In the genomic region with DNA sequence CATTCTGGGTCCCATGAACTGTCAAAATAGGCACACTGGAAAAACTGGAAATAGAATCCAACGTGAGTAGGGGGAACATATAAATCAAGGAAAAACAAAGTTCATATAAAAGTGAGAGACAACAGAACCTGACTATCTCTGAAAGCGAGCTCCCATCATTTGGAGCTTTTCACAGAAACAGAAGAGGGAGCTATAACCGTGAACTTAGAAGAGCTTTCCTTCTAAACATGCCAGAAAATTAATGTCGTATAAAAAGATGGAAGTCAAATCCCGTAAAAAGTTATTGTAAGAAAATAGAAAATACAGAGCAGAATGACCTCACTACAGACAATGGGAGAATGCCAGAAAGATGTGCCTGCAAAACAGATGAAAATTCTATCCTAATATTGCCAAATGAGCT, we compare ENCODE assay signal across 19 cellular contexts. TPM values are rescaled to one million over a fixed set of nuclear protein-coding genes. Genes with fewer than 3 reads are reported as not detected.
DNase-seq lines count a peak whose midpoint lies in the region; ATAC-seq, FAIRE-seq and TF ChIP-seq lines count a peak whose summit lies in the region.
"Had no signal": no experiment of that assay in that cellular context is flagged by ENCODE, and none has a peak within 500 bp of the region (broad histone marks: within the 10 kb centered on the region; RNA-seq: fewer than 3 reads in every experiment).

No MANE protein-coding gene starts in this region.

- peak; percentile 17 for TF ChIP-seq CTCF in D721Med (IDR thresholded peaks at IDR 0.05; ENCODE audit: insufficient read depth, missing control alignments)
- TF ChIP-seq CTCF in hepatocyte (IDR thresholded peaks at IDR 0.05; ENCODE audit: poor library complexity): peak; percentile 4
- no peak for TF ChIP-seq CTCF in GM13977 (IDR thresholded peaks at IDR 0.05; ENCODE audit: extremely low read depth, insufficient read depth, missing control alignments)
- TF ChIP-seq CTCF in prostate gland (IDR thresholded peaks at IDR 0.05): no peak

- TF ChIP-seq POLR2A in prostate gland (IDR thresholded peaks at IDR 0.05): no peak

- H3K27ac ChIP-seq in hepatocyte: no peak overlapping the region
- H3K27ac ChIP-seq in prostate gland: no peak overlapping the region
- H3K27ac ChIP-seq: colonic mucosa, ovary, skin epidermis, thoracic aorta had no signal

- H4K20me1 ChIP-seq in hepatocyte (ENCODE audit: insufficient read depth, poor library complexity, severe bottlenecking): no peaks in the 10 kb centered on the region

- WGBS in hepatocyte (ENCODE audit: low lambda C conversion rate, missing lambda C conversion rate): 63% methylated on average over 5 of the region's 5 CpGs
- 11% methylated on average over 5 of the region's 5 CpGs for WGBS in prostate gland

- intact Hi-C loops in prostate gland (cut with DNase I): no loop called here

- no peaks in the 10 kb centered on the region for H3K36me3 ChIP-seq in hepatocyte (replicated peaks; ENCODE audit: insufficient read depth, low read depth)
- H3K36me3 ChIP-seq in prostate gland: no peaks in the 10 kb centered on the region
- H3K36me3 ChIP-seq: colonic mucosa, ovary, thoracic aorta had no signal

- H3K9me3 ChIP-seq in hepatocyte (ENCODE audit: low read depth) (no peaks in the 10 kb centered on the region), prostate gland (no peaks in the 10 kb centered on the region)
- H3K9me3 ChIP-seq: colonic mucosa, ovary, thoracic aorta had no signal

- no peak overlapping the region for H2AFZ ChIP-seq in hepatocyte

- no peak overlapping the region for H3K4me2 ChIP-seq in hepatocyte

- in situ Hi-C loops in GM13977 (cut with MboI; ENCODE audit: low pct_unique_long_range_greater_than_20kb, low sequenced_read_pairs, unreplicated experiment): no loop called here

- H3K27me3 ChIP-seq in hepatocyte: no peaks in the 10 kb centered on the region
- no peaks in the 10 kb centered on the region for H3K27me3 ChIP-seq in prostate gland (replicated peaks; ENCODE audit: insufficient read depth)
- H3K27me3 ChIP-seq: ovary had no signal

- no peaks in the 10 kb centered on the region for H3K79me2 ChIP-seq in hepatocyte

- DNase-seq in D721Med (ENCODE audit: insufficient read length, low spot score): no peak
- DNase-seq in Kasumi-1 (lab: John Stamatoyannopoulos, UW): peak; percentile 2 to 27
- DNase-seq in amniotic epithelial cell (ENCODE audit: low read depth): peak; percentile 14
- DNase-seq in hepatocyte (ENCODE audit: low spot score): no peak
- DNase-seq in GM13977 (ENCODE audit: low spot score): no peak
- no peak for DNase-seq in NCI-H2107 (lab: John Stamatoyannopoulos, UW)
- DNase-seq in prostate gland (ENCODE audit: low spot score): no peak
- DNase-seq: activated CD4-positive, alpha-beta memory T cell treated with anti-CD3 and anti-CD28 coated beads for 36 hours; amniotic stem cell; CD4-positive, alpha-beta T cell; colonic mucosa; left cardiac atrium; NCI-H1105 treated with DMSO at 0.1 percent for 48 hours; NK-92 treated with Interleukin-12 subunit alpha and Interleukin-12 subunit beta, amount 100 ng/mL, for 24 hours; ovary; stimulated activated CD4-positive, alpha-beta T cell treated with anti-CD3 and anti-CD28 coated beads, Interleukin-4, amount 100 ng/mL, for 4 hours had no signal

- H3K4me3 ChIP-seq in hepatocyte (no peak overlapping the region), prostate gland (no peak overlapping the region)
- H3K4me3 ChIP-seq: colonic mucosa, ovary, skin epidermis, thoracic aorta had no signal

- no peak for ATAC-seq in HG02885 (IDR thresholded peaks at IDR 0.05; ENCODE audit: poor library complexity, unreplicated experiment)
- ATAC-seq: left cardiac atrium had no signal

- no peak for FAIRE-seq in D721Med (lab: Jason Lieb, UNC)

- no peaks in the 10 kb centered on the region for H3K9me2 ChIP-seq in hepatocyte (replicated peaks; ENCODE audit: insufficient read depth)

- H3K4me1 ChIP-seq in hepatocyte (ENCODE audit: insufficient read depth) (no peaks in the 10 kb centered on the region), prostate gland (replicated peaks) (no peaks in the 10 kb centered on the region)
- H3K4me1 ChIP-seq: colonic mucosa had no signal

RNA-seq across cellular contexts. Expression of gene HSD17B10, which starts 23.9 kb away (rescaled TPM):
- 66.1 and 70.8 TPM in 2 replicates for total RNA-seq in hepatocyte
- 95.9 and 98.0 TPM in 2 replicates for polyA plus RNA-seq in hepatocyte
- 10 to 100 TPM; 70.6 to 83.4 TPM for total RNA-seq in prostate gland

RNA-seq across cellular contexts. Expression of gene RIBC1, which starts 35.4 kb away (rescaled TPM):
- total RNA-seq in hepatocyte: 0.24 and 1.1 TPM in 2 replicates
- 0.86 and 1.2 TPM in 2 replicates for polyA plus RNA-seq in hepatocyte
- 1 to 10 TPM; 3.0 to 5.4 TPM for total RNA-seq in prostate gland
- total RNA-seq: thoracic aorta had no signal

RNA-seq across cellular contexts. Expression of gene SMC1A, which starts 35.6 kb away (rescaled TPM):
- 14.0 and 15.3 TPM in 2 replicates for total RNA-seq in hepatocyte
- 17.3 and 24.7 TPM in 2 replicates for polyA plus RNA-seq in hepatocyte
- 10 to 100 TPM; 31.1 to 35.4 TPM for total RNA-seq in prostate gland

Comparison
In these comparisons a context has a peak if more than half of its experiments do, and no peak if none do; other contexts are left out.
1. DNase-seq: peak in Kasumi-1 (2 of 2) and amniotic epithelial cell (single experiment); none in D721Med (single experiment), hepatocyte (single experiment), GM13977 (single experiment), NCI-H2107 (single experiment) and prostate gland (single experiment).
2. CTCF ChIP-seq: peak in D721Med (single experiment) and hepatocyte (single experiment); none in GM13977 (single experiment) and prostate gland (0 of 4).